10 cellular contexts compared by ENCODE assay signal in genomic region chr9:76414656-76415055, GRCh38. TPM values are rescaled to one million over a fixed set of nuclear protein-coding genes. Genes with fewer than 3 reads are reported as not detected.
DNase-seq lines count a peak whose midpoint lies in the region; ATAC-seq and TF ChIP-seq lines count a peak whose summit lies in the region.
"Had no signal": no experiment of that assay in that cellular context is flagged by ENCODE, and none has a peak within 500 bp of the region (broad histone marks: within the 10 kb centered on the region; RNA-seq: fewer than 3 reads in every experiment).

No MANE protein-coding gene starts in this region.

- peak; percentile 76 for ATAC-seq in GM19035 (IDR thresholded peaks at IDR 0.05; ENCODE audit: unreplicated experiment)
- ATAC-seq in HG02798 (IDR thresholded peaks at IDR 0.05; ENCODE audit: poor library complexity, unreplicated experiment), result peak; percentile 74
- ATAC-seq: stimulated activated naive B cell treated with anti-CD40 and anti-IgM and Interleukin-4, amounts not matched to agents 10 μg/mL and 1 μg/mL and 100 μg/mL, for 72 hours had no signal

- TF ChIP-seq CTCF in progenitor cell of endocrine pancreas (IDR thresholded peaks at IDR 0.05; ENCODE audit: unreplicated experiment), result no peak

- no peaks in the 10 kb centered on the region for H3K27me3 Mint-ChIP-seq in progenitor cell of endocrine pancreas
- H3K27me3 Mint-ChIP-seq: stimulated activated naive B cell treated with anti-CD40 and anti-IgM and Interleukin-4, amounts not matched to agents 10 μg/mL and 1 μg/mL and 100 μg/mL, for 72 hours had no signal

- H3K36me3 Mint-ChIP-seq in progenitor cell of endocrine pancreas (ENCODE audit: insufficient read depth), result peaks cover 6% of the 10 kb centered on the region

- H3K27ac Mint-ChIP-seq in progenitor cell of endocrine pancreas, result peak overlapping the region; percentile 30
- H3K27ac Mint-ChIP-seq: stimulated activated naive B cell treated with anti-CD40 and anti-IgM and Interleukin-4, amounts not matched to agents 10 μg/mL and 1 μg/mL and 100 μg/mL, for 72 hours; T-helper 2 cell treated with Interferon-gamma antibody and Interleukin-4, amounts not matched to agents 5 μg/mL and 100 μg/mL, for 36 hours had no signal

- peaks cover 15% of the 10 kb centered on the region for H3K9me3 Mint-ChIP-seq in progenitor cell of endocrine pancreas (ENCODE audit: low read depth)

- no peak overlapping the region for H3K4me3 Mint-ChIP-seq in progenitor cell of endocrine pancreas (ENCODE audit: low read depth)
- H3K4me3 Mint-ChIP-seq: stimulated activated naive B cell treated with anti-CD40 and anti-IgM and Interleukin-4, amounts not matched to agents 10 μg/mL and 1 μg/mL and 100 μg/mL, for 72 hours; T-helper 2 cell treated with Interferon-gamma antibody and Interleukin-4, amounts not matched to agents 5 μg/mL and 100 μg/mL, for 36 hours had no signal

- peaks cover 15% of the 10 kb centered on the region for H3K4me1 Mint-ChIP-seq in progenitor cell of endocrine pancreas (ENCODE audit: low read depth)

- DNase-seq in NCI-H2196 treated with DMSO at 0.1 percent for 48 hours (lab: John Stamatoyannopoulos, UW; ENCODE audit: unreplicated experiment), result peak; percentile 22
- DNase-seq in progenitor cell of endocrine pancreas (ENCODE audit: low spot score, unreplicated experiment), result no peak
- no peak for DNase-seq in globus pallidus (ENCODE audit: low spot score)
- no peak for DNase-seq in mucosa of gallbladder (ENCODE audit: low spot score)
- DNase-seq in inferior parietal cortex (ENCODE audit: extremely low spot score), result no peak
- DNase-seq: NCI-H1417 treated with DMSO at 0.1 percent for 48 hours; stimulated activated naive B cell treated with anti-CD40 and anti-IgM and Interleukin-4, amounts not matched to agents 10 μg/mL and 1 μg/mL and 100 μg/mL, for 72 hours had no signal

RNA-seq across cellular contexts. Expression of gene RFK, which starts 20.4 kb away (rescaled TPM):
- total RNA-seq in progenitor cell of endocrine pancreas, result 17.0 and 18.3 TPM in 2 replicates
- total RNA-seq in mucosa of gallbladder, result 30.6 TPM

RNA-seq across cellular contexts. Expression of gene GCNT1, which starts 44.3 kb away (rescaled TPM):
- total RNA-seq in progenitor cell of endocrine pancreas, result 57.1 and 69.3 TPM in 2 replicates
- total RNA-seq in mucosa of gallbladder, result 15.6 TPM
